Comparison of ENCODE assay signal across 8 cellular contexts in genomic region chr17:19672009-19672837, GRCh38. TPM values are rescaled to one million over a fixed set of nuclear protein-coding genes. Genes with fewer than 3 reads are reported as not detected.
DNase-seq lines count a peak whose midpoint lies in the region; ATAC-seq and TF ChIP-seq lines count a peak whose summit lies in the region.

No MANE protein-coding gene starts in this region.

- DNase-seq in HT-29 (ENCODE audit: low spot score) (peak; percentile 12), ascending aorta (ENCODE audit: low spot score in 2 of 2) (peak in 1 of 2 donors; percentile 67), kidney epithelial cell (ENCODE audit: low read depth) (no peak), stomach (peak; percentile 62), RKO (ENCODE audit: low spot score) (no peak), 8988T (no peak)
- no peak for DNase-seq in activated CD4-positive, alpha-beta T cell treated with anti-CD3 and anti-CD28 coated beads for 36 hours

- CTCF ChIA-PET in activated CD4-positive, alpha-beta T cell treated with anti-CD3 and anti-CD28 coated beads for 36 hours (lab: Charles Lee), result interaction anchor here (0.7 to 1.2 kb wide), 3 partner anchors 46 to 94 kb away, joined by 3 to 5 read pairs (median 3); no protein-coding TSS in a partner anchor

- H3K27ac ChIP-seq in ascending aorta, result peak overlapping the region; percentile 46 to 47
- peak overlapping the region; percentile 22 to 76 (median 60) for H3K27ac ChIP-seq in stomach

- TF ChIP-seq CTCF in ascending aorta (IDR thresholded peaks at IDR 0.05), result peak in 1 of 3 experiments; percentile 17
- peak; percentile 6 for TF ChIP-seq CTCF in kidney epithelial cell (IDR thresholded peaks at IDR 0.05; ENCODE audit: insufficient read depth, low read length, poor library complexity, severe bottlenecking)
- no peak for TF ChIP-seq CTCF in stomach (IDR thresholded peaks at IDR 0.05)

- H3K36me3 Mint-ChIP-seq in activated CD4-positive, alpha-beta T cell treated with anti-CD3 and anti-CD28 coated beads for 36 hours (ENCODE audit: low read depth), result peaks cover 13% of the 10 kb centered on the region

- no peak overlapping the region for H3K4me3 Mint-ChIP-seq in activated CD4-positive, alpha-beta T cell treated with anti-CD3 and anti-CD28 coated beads for 36 hours

- TF ChIP-seq POLR2A in stomach (IDR thresholded peaks at IDR 0.05), result no peak

- H3K9me3 Mint-ChIP-seq in activated CD4-positive, alpha-beta T cell treated with anti-CD3 and anti-CD28 coated beads for 36 hours (ENCODE audit: low read depth), result no peaks in the 10 kb centered on the region

- TF ChIP-seq EP300 in stomach (IDR thresholded peaks at IDR 0.05), result no peak

- H3K36me3 ChIP-seq in ascending aorta (peaks cover 31 to 57% of the 10 kb centered on the region in 2 donors), kidney epithelial cell (ENCODE audit: control insufficient read depth, insufficient read depth, low read length) (no peaks in the 10 kb centered on the region), stomach (peaks cover 3 to 84% (median 69%) of the 10 kb centered on the region in 4 donors)

- WGBS in stomach, 5 donors, result 38 to 62% (median 44%) methylated on average over 9 of the region's 9 CpGs

- H3K4me1 ChIP-seq in ascending aorta, result peaks cover 0 to 7% of the 10 kb centered on the region in 2 donors
- peaks cover 9 to 48% (median 32%) of the 10 kb centered on the region in 4 donors for H3K4me1 ChIP-seq in stomach

- POLR2A ChIA-PET in activated CD4-positive, alpha-beta T cell treated with anti-CD3 and anti-CD28 coated beads for 36 hours (lab: Charles Lee), result no interaction called here

- H3K27me3 ChIP-seq in ascending aorta, result no peaks in the 10 kb centered on the region
- H3K27me3 ChIP-seq in kidney epithelial cell (ENCODE audit: control insufficient read depth, insufficient read depth, low read length), result no peaks in the 10 kb centered on the region
- H3K27me3 ChIP-seq in stomach, result no peaks in the 10 kb centered on the region

- no peaks in the 10 kb centered on the region for H3K4me1 Mint-ChIP-seq in activated CD4-positive, alpha-beta T cell treated with anti-CD3 and anti-CD28 coated beads for 36 hours

- H3K4me3 ChIP-seq in ascending aorta (no peak overlapping the region), kidney epithelial cell (ENCODE audit: low read depth, low read length) (no peak overlapping the region), stomach (no peak overlapping the region)

- intact Hi-C loops in ascending aorta (cut with DNase I) (no loop called here), stomach (cut with DNase I; ENCODE audit: low total_unique reads) (no loop called here)
- intact Hi-C loops in activated CD4-positive, alpha-beta T cell treated with anti-CD3 and anti-CD28 coated beads for 36 hours (cut with DNase I, micrococcal nuclease), result no loop called here

- no peaks in the 10 kb centered on the region for H3K27me3 Mint-ChIP-seq in activated CD4-positive, alpha-beta T cell treated with anti-CD3 and anti-CD28 coated beads for 36 hours

- H3K9me3 ChIP-seq in ascending aorta (no peaks in the 10 kb centered on the region), stomach (no peaks in the 10 kb centered on the region)

- H3K27ac Mint-ChIP-seq in activated CD4-positive, alpha-beta T cell treated with anti-CD3 and anti-CD28 coated beads for 36 hours, result no peak overlapping the region

- ATAC-seq in activated CD4-positive, alpha-beta T cell treated with anti-CD3 and anti-CD28 coated beads for 36 hours, result no peak
- ATAC-seq in HG03159 (IDR thresholded peaks at IDR 0.05; ENCODE audit: unreplicated experiment), result no peak

RNA-seq across cellular contexts. Expression of gene ALDH3A2, which starts 23.7 kb away (rescaled TPM):
- total RNA-seq in HT-29 (2014; rRNA removed; shearing (Covaris generic)), result 86.4 and 101 TPM in 2 replicates
- total RNA-seq in ascending aorta (189 TPM), kidney epithelial cell (20.9 and 26.4 TPM in 2 replicates), stomach (100 to 1,000 TPM in 4 of 5 donors, 10 to 100 TPM in 1; 51.0 to 236 (median 156) TPM)
- polyA plus RNA-seq in stomach, result 100 to 1,000 TPM in 1 of 3 donors, 10 to 100 TPM in 2; 26.8 to 107 (median 83.7) TPM
- 10 to 100 TPM; 18.5 to 23.9 TPM for total RNA-seq in activated CD4-positive, alpha-beta T cell treated with anti-CD3 and anti-CD28 coated beads for 36 hours

RNA-seq across cellular contexts. Expression of gene SLC47A2, which starts 44.2 kb away (rescaled TPM):
- total RNA-seq in HT-29 (2014; rRNA removed; shearing (Covaris generic)), result 0.05 TPM in 1 of 2 replicates, not detected in the other
- not detected for total RNA-seq in ascending aorta
- total RNA-seq in kidney epithelial cell, result not detected in 2 replicates
- not detected for total RNA-seq in stomach
- polyA plus RNA-seq in stomach, result under 1 TPM in 1 of 3 donors, not detected in 2; 0.78 TPM
- total RNA-seq in activated CD4-positive, alpha-beta T cell treated with anti-CD3 and anti-CD28 coated beads for 36 hours, result not detected

Comparison
In these comparisons a context has a peak if more than half of its experiments do, and no peak if none do; other contexts are left out.
1. DNase-seq: peak in HT-29 (single experiment) and stomach (single experiment); none in kidney epithelial cell (single experiment), activated CD4-positive, alpha-beta T cell treated with anti-CD3 and anti-CD28 coated beads for 36 hours (single experiment), RKO (single experiment) and 8988T (single experiment).